In the genomic region with DNA sequence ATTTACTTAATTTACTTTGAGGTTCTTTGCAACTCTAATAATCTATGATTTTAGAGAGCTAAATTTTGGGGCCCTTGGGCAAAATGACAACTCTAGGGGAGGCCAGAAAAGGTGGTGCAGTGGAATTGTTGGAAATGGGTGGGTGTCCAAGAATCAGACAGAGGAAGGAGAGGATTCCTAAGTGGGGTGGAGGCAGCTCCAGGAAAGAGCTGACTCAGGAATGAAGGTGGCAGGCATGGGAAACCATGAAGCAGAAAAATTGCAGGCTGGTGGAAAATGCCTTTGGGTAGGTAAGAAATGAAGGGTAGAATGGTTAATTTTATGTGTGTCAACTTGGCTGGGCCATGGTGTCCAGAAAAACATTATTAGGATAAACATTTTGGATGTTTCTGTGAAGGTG, we compare ENCODE assay signal across 18 cellular contexts.
DNase-seq lines count a peak whose midpoint lies in the region; ATAC-seq and TF ChIP-seq lines count a peak whose summit lies in the region.
"Had no signal": no experiment of that assay in that cellular context is flagged by ENCODE, and none has a peak within 500 bp of the region (broad histone marks: within the 10 kb centered on the region; RNA-seq: fewer than 3 reads in every experiment).

No MANE protein-coding gene starts in this region.

- no peak for TF ChIP-seq CTCF in thyroid gland (IDR thresholded peaks at IDR 0.05)

- H3K27ac ChIP-seq in SJCRH30 (peak overlapping the region; percentile 91), thyroid gland (peak overlapping the region in 2 of 3 donors; percentile 34 to 57), neuronal stem cell (replicated peaks; ENCODE audit: low read length) (no peak overlapping the region)
- H3K27ac ChIP-seq: KMS-11, PC-9 had no signal

- H2BK120ac ChIP-seq in neuronal stem cell (ENCODE audit: low read depth, low read length): no peak overlapping the region

- H3K4ac ChIP-seq in neuronal stem cell (ENCODE audit: low read length): no peak overlapping the region

- H2BK5ac ChIP-seq in neuronal stem cell (ENCODE audit: low read length): no peak overlapping the region

- no peak overlapping the region for H3K4me2 ChIP-seq in neuronal stem cell (ENCODE audit: insufficient read depth, low read length, poor library complexity, severe bottlenecking)
- H3K4me2 ChIP-seq: GM23338, KMS-11, PC-9, SK-N-SH had no signal

- H2BK12ac ChIP-seq in neuronal stem cell (ENCODE audit: low read length): no peak overlapping the region

- no peak overlapping the region for H2BK15ac ChIP-seq in neuronal stem cell (ENCODE audit: low read length)

- no peak overlapping the region for H3K14ac ChIP-seq in neuronal stem cell (ENCODE audit: low read length)

- no peak for ATAC-seq in GM19023 (IDR thresholded peaks at IDR 0.05; ENCODE audit: unreplicated experiment)
- ATAC-seq: GM23338 had no signal

- peaks cover 5% of the 10 kb centered on the region; the same call in 1 of the 2 replicates for H3K9me3 ChIP-seq in SJCRH30 (replicated peaks)
- no peaks in the 10 kb centered on the region for H3K9me3 ChIP-seq in thyroid gland
- H3K9me3 ChIP-seq in neuronal stem cell (replicated peaks in 1 of 2; ENCODE audit: control insufficient read depth in 2 of 2, insufficient read depth in 1 of 2, low read depth in 1 of 2, low read length in 2 of 2): no peaks in the 10 kb centered on the region
- H3K9me3 ChIP-seq: Caco-2, SK-N-SH had no signal

- H3K27me3 ChIP-seq in SJCRH30: no peaks in the 10 kb centered on the region
- H3K27me3 ChIP-seq in thyroid gland: no peaks in the 10 kb centered on the region
- H3K27me3 ChIP-seq in neuronal stem cell (ENCODE audit: control insufficient read depth in 3 of 3, insufficient read depth in 3 of 3, low read depth in 1 of 3, low read length in 3 of 3): no peaks in the 10 kb centered on the region

- peaks cover 65% of the 10 kb centered on the region for H3K4me1 ChIP-seq in SJCRH30
- peaks cover 28 to 38% of the 10 kb centered on the region in 2 donors for H3K4me1 ChIP-seq in thyroid gland
- peaks cover 2 to 16% of the 10 kb centered on the region in 2 donors for H3K4me1 ChIP-seq in neuronal stem cell (ENCODE audit: control insufficient read depth in 2 of 2, insufficient read depth in 1 of 2, low read depth in 1 of 2, low read length in 2 of 2)
- H3K4me1 ChIP-seq: Caco-2 had no signal

- intact Hi-C loops in thyroid gland (cut with DNase I): no loop called here

- no peak for TF ChIP-seq POLR2A in thyroid gland (IDR thresholded peaks at IDR 0.05)

- H3K4me3 ChIP-seq in SJCRH30 (no peak overlapping the region), thyroid gland (replicated peaks in 1 of 3) (no peak overlapping the region), neuronal stem cell (ENCODE audit: low read length in 2 of 2) (no peak overlapping the region)
- H3K4me3 ChIP-seq: GM23338, PC-9 had no signal

- H2AK5ac ChIP-seq in neuronal stem cell (ENCODE audit: low read depth, low read length): no peak overlapping the region

- peak; percentile 6 for DNase-seq in ELF-1 (ENCODE audit: low read depth, low spot score)
- no peak for DNase-seq in SJCRH30
- peak; percentile 7 for DNase-seq in kidney glomerular epithelial cell (lab: John Stamatoyannopoulos, UW)
- peak in 1 of 2 donors; percentile 4 for DNase-seq in thyroid gland
- no peak for DNase-seq in neuronal stem cell (ENCODE audit: low spot score)
- DNase-seq in activated T-cell treated with anti-CD3 and anti-CD28 coated beads, Interleukin-2, amount 50 U/mL, for 1 hour: no peak
- DNase-seq: Caco-2; CD4-positive, CD25-positive, alpha-beta regulatory T cell; DMS53; NCI-H1048; NCI-H1436 treated with DMSO at 0.1 percent for 48 hours; NCI-H2081 treated with DMSO at 0.1 percent for 48 hours; NCI-H524; PC-9; SK-N-SH had no signal

- no peak overlapping the region for H3K18ac ChIP-seq in neuronal stem cell (ENCODE audit: low read length)

- H3K36me3 ChIP-seq in SJCRH30 (no peaks in the 10 kb centered on the region), thyroid gland (no peaks in the 10 kb centered on the region), neuronal stem cell (replicated peaks in 1 of 2; ENCODE audit: control insufficient read depth in 2 of 2, insufficient read depth in 2 of 2, low read length in 2 of 2) (no peaks in the 10 kb centered on the region)

- H3K23ac ChIP-seq in neuronal stem cell (ENCODE audit: low read depth, low read length, poor library complexity): no peak overlapping the region

- no peak overlapping the region for H2AFZ ChIP-seq in neuronal stem cell (ENCODE audit: low read length)
- H2AFZ ChIP-seq: GM23338, PC-9 had no signal

- H4K8ac ChIP-seq in neuronal stem cell (ENCODE audit: low read depth, low read length): no peak overlapping the region

- H4K91ac ChIP-seq in neuronal stem cell (ENCODE audit: low read depth, low read length, poor library complexity): no peak overlapping the region

- H3K9ac ChIP-seq in neuronal stem cell (ENCODE audit: low read depth, low read length, poor library complexity): no peak overlapping the region
- H3K9ac ChIP-seq: KMS-11, SK-N-SH had no signal

- no peaks in the 10 kb centered on the region for H3K79me1 ChIP-seq in neuronal stem cell (ENCODE audit: low read depth, low read length)

Comparison
In these comparisons a context has a peak if more than half of its experiments do, and no peak if none do; other contexts are left out.
1. DNase-seq: peak in ELF-1 (single experiment) and kidney glomerular epithelial cell (single experiment); none in SJCRH30 (0 of 2), neuronal stem cell (single experiment) and activated T-cell treated with anti-CD3 and anti-CD28 coated beads, Interleukin-2, amount 50 U/mL, for 1 hour (single experiment).